ENCODE assay signal across 9 cellular contexts in genomic region chr2:23497063-23497462, GRCh38.
DNase-seq lines count a peak whose midpoint lies in the region; ATAC-seq, FAIRE-seq and TF ChIP-seq lines count a peak whose summit lies in the region.
"Had no signal": no experiment of that assay in that cellular context is flagged by ENCODE, and none has a peak within 500 bp of the region (broad histone marks: within the 10 kb centered on the region; RNA-seq: fewer than 3 reads in every experiment).

No MANE protein-coding gene starts in this region.

- DNase-seq in activated CD8-positive, alpha-beta memory T cell treated with anti-CD3 and anti-CD28 coated beads, Interleukin-2, amount 10 ng/mL, durations not matched to agents 7 days and 5 days, result peak; percentile 57
- DNase-seq in activated CD8-positive, alpha-beta memory T cell treated with anti-CD3 and anti-CD28 coated beads, Interleukin-2, amount 50 U/mL, for 4 hours, result no peak
- DNase-seq in T-helper 17 cell (no peak), endothelial cell of umbilical vein (ENCODE audit: low read depth, low spot score) (peak; percentile 75), mesothelial cell of epicardium (ENCODE audit: low spot score in 2 of 2, unreplicated experiment in 2 of 2) (no peak), GM03348 (ENCODE audit: low spot score) (no peak)
- DNase-seq: activated gamma-delta T cell treated with Interleukin-2 at 50 U/mL for 16 hours had no signal

- H3K4me1 ChIP-seq in endothelial cell of umbilical vein (ENCODE audit: control insufficient read depth, extremely low read depth, insufficient read depth, low read length), result peaks cover 14% of the 10 kb centered on the region

- POLR2A ChIA-PET in endothelial cell of umbilical vein (lab: Charles Lee), result no interaction called here

- peak; percentile 45 for ATAC-seq in activated CD8-positive, alpha-beta memory T cell treated with anti-CD3 and anti-CD28 coated beads, Interleukin-2, amount 10 ng/mL, durations not matched to agents 7 days and 5 days
- peak; percentile 42 for ATAC-seq in T-helper 17 cell
- ATAC-seq in HG03439 (IDR thresholded peaks at IDR 0.05; ENCODE audit: unreplicated experiment), result no peak

- H3K27ac Mint-ChIP-seq in activated CD8-positive, alpha-beta memory T cell treated with anti-CD3 and anti-CD28 coated beads, Interleukin-2, amount 10 ng/mL, durations not matched to agents 7 days and 5 days, result no peak overlapping the region
- no peak overlapping the region for H3K27ac Mint-ChIP-seq in T-helper 17 cell
- H3K27ac Mint-ChIP-seq in stimulated activated naive CD8-positive, alpha-beta T cell treated with anti-CD3 and anti-CD28 coated beads, Interleukin-15, Interleukin-2, amounts not matched to agents 100 ng/mL and 50 ng/mL, for 24 hours, result peak overlapping the region; percentile 16
- H3K27ac Mint-ChIP-seq in mesothelial cell of epicardium, result no peak overlapping the region

- H3K27me3 ChIP-seq in endothelial cell of umbilical vein (ENCODE audit: control insufficient read depth in 2 of 2, insufficient read depth in 2 of 2, low read length in 2 of 2), result no peaks in the 10 kb centered on the region

- H3K4me3 Mint-ChIP-seq in activated CD8-positive, alpha-beta memory T cell treated with anti-CD3 and anti-CD28 coated beads, Interleukin-2, amount 10 ng/mL, durations not matched to agents 7 days and 5 days, result no peak overlapping the region
- H3K4me3 Mint-ChIP-seq in T-helper 17 cell, result peak overlapping the region; percentile 39
- no peak overlapping the region for H3K4me3 Mint-ChIP-seq in stimulated activated naive CD8-positive, alpha-beta T cell treated with anti-CD3 and anti-CD28 coated beads, Interleukin-15, Interleukin-2, amounts not matched to agents 100 ng/mL and 50 ng/mL, for 24 hours
- H3K4me3 Mint-ChIP-seq in mesothelial cell of epicardium, result no peak overlapping the region

- peak; percentile 72 for FAIRE-seq in endothelial cell of umbilical vein (lab: Jason Lieb, UNC)

- H2AFZ ChIP-seq in endothelial cell of umbilical vein (ENCODE audit: low read depth, low read length), result no peak overlapping the region

- H3K9me1 ChIP-seq in endothelial cell of umbilical vein (replicated peaks; ENCODE audit: control insufficient read depth, extremely low read depth, insufficient read depth, low read length), result no peaks in the 10 kb centered on the region

- H3K36me3 ChIP-seq in endothelial cell of umbilical vein (ENCODE audit: control insufficient read depth in 2 of 2, extremely low read depth in 1 of 2, insufficient read depth in 2 of 2, low read length in 2 of 2), result no peaks in the 10 kb centered on the region

- H4K20me1 ChIP-seq in endothelial cell of umbilical vein (replicated peaks; ENCODE audit: control insufficient read depth, extremely low read depth, insufficient read depth, low read length), result no peaks in the 10 kb centered on the region

- intact Hi-C loops in endothelial cell of umbilical vein (cut with micrococcal nuclease), result loop anchor here (2.0 to 5.0 kb wide), 2 partner anchors 48 to 95 kb away; no protein-coding TSS in a partner anchor

- no peaks in the 10 kb centered on the region for H3K79me2 ChIP-seq in endothelial cell of umbilical vein (ENCODE audit: control insufficient read depth, insufficient read depth, low read length)

- BruUV-seq in endothelial cell of umbilical vein (replicated peaks; lab: Mats Ljungman, UMichigan), result no TSS peak

- H3K4me3 ChIP-seq in endothelial cell of umbilical vein (replicated peaks in 1 of 3; ENCODE audit: insufficient read depth in 1 of 3, low read depth in 1 of 3, low read length in 3 of 3), result no peak overlapping the region

- no peak overlapping the region for H3K27ac ChIP-seq in endothelial cell of umbilical vein (ENCODE audit: insufficient read depth, low read depth, low read length)

- no peak for TF ChIP-seq CTCF in endothelial cell of umbilical vein (IDR thresholded peaks at IDR 0.05; ENCODE audit: extremely low read depth in 1 of 2, insufficient read depth in 1 of 2, low read depth in 1 of 2, low read length in 2 of 2)
- TF ChIP-seq CTCF in mesothelial cell of epicardium (IDR thresholded peaks at IDR 0.05; ENCODE audit: unreplicated experiment), result no peak

- dilution Hi-C loops in endothelial cell of umbilical vein (cut with MboI; ENCODE audit: extremely low pct_ligation_motif_present, low sequenced_read_pairs), result no loop called here

- H3K9me3 ChIP-seq in T-helper 17 cell (ENCODE audit: control insufficient read depth, low read length, poor library complexity, severe bottlenecking), result no peaks in the 10 kb centered on the region
- no peaks in the 10 kb centered on the region for H3K9me3 ChIP-seq in endothelial cell of umbilical vein (replicated peaks; ENCODE audit: control insufficient read depth, insufficient read depth, low read length)

- no peak overlapping the region for H3K9ac ChIP-seq in endothelial cell of umbilical vein (replicated peaks; ENCODE audit: extremely low read depth, insufficient read depth, low read length)

- no peaks in the 10 kb centered on the region for H3K36me3 Mint-ChIP-seq in activated CD8-positive, alpha-beta memory T cell treated with anti-CD3 and anti-CD28 coated beads, Interleukin-2, amount 10 ng/mL, durations not matched to agents 7 days and 5 days
- peaks cover under 1% of the 10 kb centered on the region for H3K36me3 Mint-ChIP-seq in T-helper 17 cell (ENCODE audit: low read depth)
- no peaks in the 10 kb centered on the region for H3K36me3 Mint-ChIP-seq in stimulated activated naive CD8-positive, alpha-beta T cell treated with anti-CD3 and anti-CD28 coated beads, Interleukin-15, Interleukin-2, amounts not matched to agents 100 ng/mL and 50 ng/mL, for 24 hours (ENCODE audit: low read depth)
- peaks cover 3% of the 10 kb centered on the region for H3K36me3 Mint-ChIP-seq in mesothelial cell of epicardium

- CTCF ChIA-PET in activated CD8-positive, alpha-beta memory T cell treated with anti-CD3 and anti-CD28 coated beads, Interleukin-2, amount 10 ng/mL, durations not matched to agents 7 days and 5 days (lab: Charles Lee), result no interaction called here
- CTCF ChIA-PET in endothelial cell of umbilical vein (lab: Charles Lee), result no interaction called here

- peaks cover 23% of the 10 kb centered on the region for H3K4me1 Mint-ChIP-seq in activated CD8-positive, alpha-beta memory T cell treated with anti-CD3 and anti-CD28 coated beads, Interleukin-2, amount 10 ng/mL, durations not matched to agents 7 days and 5 days
- peaks cover 12% of the 10 kb centered on the region for H3K4me1 Mint-ChIP-seq in T-helper 17 cell
- peaks cover 19% of the 10 kb centered on the region for H3K4me1 Mint-ChIP-seq in stimulated activated naive CD8-positive, alpha-beta T cell treated with anti-CD3 and anti-CD28 coated beads, Interleukin-15, Interleukin-2, amounts not matched to agents 100 ng/mL and 50 ng/mL, for 24 hours (ENCODE audit: low read depth)
- H3K4me1 Mint-ChIP-seq in mesothelial cell of epicardium, result peaks cover 18% of the 10 kb centered on the region

- H3K9me3 Mint-ChIP-seq in activated CD8-positive, alpha-beta memory T cell treated with anti-CD3 and anti-CD28 coated beads, Interleukin-2, amount 10 ng/mL, durations not matched to agents 7 days and 5 days (ENCODE audit: low read depth), result no peaks in the 10 kb centered on the region
- no peaks in the 10 kb centered on the region for H3K9me3 Mint-ChIP-seq in stimulated activated naive CD8-positive, alpha-beta T cell treated with anti-CD3 and anti-CD28 coated beads, Interleukin-15, Interleukin-2, amounts not matched to agents 100 ng/mL and 50 ng/mL, for 24 hours
- no peaks in the 10 kb centered on the region for H3K9me3 Mint-ChIP-seq in mesothelial cell of epicardium

- TF ChIP-seq POLR2A in endothelial cell of umbilical vein (IDR thresholded peaks at IDR 0.05; ENCODE audit: low read depth, low read length), result no peak

- H3K27me3 Mint-ChIP-seq in activated CD8-positive, alpha-beta memory T cell treated with anti-CD3 and anti-CD28 coated beads, Interleukin-2, amount 10 ng/mL, durations not matched to agents 7 days and 5 days, result peaks cover 50% of the 10 kb centered on the region
- H3K27me3 Mint-ChIP-seq in T-helper 17 cell (peaks cover 2% of the 10 kb centered on the region), mesothelial cell of epicardium (ENCODE audit: low read depth) (no peaks in the 10 kb centered on the region)
- H3K27me3 Mint-ChIP-seq in stimulated activated naive CD8-positive, alpha-beta T cell treated with anti-CD3 and anti-CD28 coated beads, Interleukin-15, Interleukin-2, amounts not matched to agents 100 ng/mL and 50 ng/mL, for 24 hours, result peaks cover 20% of the 10 kb centered on the region

- H3K4me2 ChIP-seq in endothelial cell of umbilical vein (ENCODE audit: insufficient read depth, low read length), result peak overlapping the region; percentile 17

TF ChIP-seq in endothelial cell of umbilical vein, 7 proteins besides CTCF, POLR2A, EP300 and RAD21:
- TF ChIP-seq FOS (IDR thresholded peaks at IDR 0.05; ENCODE audit: borderline replicate concordance, insufficient read depth, low read length) (peak; percentile 40), MYC (IDR thresholded peaks at IDR 0.05; ENCODE audit: low read depth, low read length) (no peak), MAX (IDR thresholded peaks at IDR 0.05; ENCODE audit: insufficient read depth, insufficient read length) (peak; percentile 29)

Comparison
In these comparisons a context has a peak if more than half of its experiments do, and no peak if none do; other contexts are left out.
1. DNase-seq: peak in activated CD8-positive, alpha-beta memory T cell treated with anti-CD3 and anti-CD28 coated beads, Interleukin-2, amount 10 ng/mL, durations not matched to agents 7 days and 5 days (single experiment) and endothelial cell of umbilical vein (single experiment); none in activated CD8-positive, alpha-beta memory T cell treated with anti-CD3 and anti-CD28 coated beads, Interleukin-2, amount 50 U/mL, for 4 hours (single experiment), T-helper 17 cell (0 of 3), mesothelial cell of epicardium (0 of 2) and GM03348 (single experiment).